Comparison of ENCODE assay signal across 15 cellular contexts in genomic region chr5:133066045-133066444, GRCh38. TPM values are rescaled to one million over a fixed set of nuclear protein-coding genes. Genes with fewer than 3 reads are reported as not detected.
DNase-seq lines count a peak whose midpoint lies in the region; ATAC-seq and TF ChIP-seq lines count a peak whose summit lies in the region.
"Had no signal": no experiment of that assay in that cellular context is flagged by ENCODE, and none has a peak within 500 bp of the region (broad histone marks: within the 10 kb centered on the region; RNA-seq: fewer than 3 reads in every experiment).

No MANE protein-coding gene starts in this region.

- H3K79me2 ChIP-seq in GM23248 (ENCODE audit: insufficient read depth) = peaks cover 100% of the 10 kb centered on the region

- no peak overlapping the region for H3K4me3 Mint-ChIP-seq in WTC11
- H3K4me3 Mint-ChIP-seq in memory B cell = no peak overlapping the region
- H3K4me3 Mint-ChIP-seq: H9 had no signal

- H3K9ac ChIP-seq in GM23248 = no peak overlapping the region

- CTCF ChIA-PET in WTC11 (lab: Charles Lee) = no interaction called here

- H3K4me1 ChIP-seq in cardiac muscle cell (ENCODE audit: low read depth) = peaks cover 27% of the 10 kb centered on the region
- peaks cover 13% of the 10 kb centered on the region for H3K4me1 ChIP-seq in testis
- H3K4me1 ChIP-seq in GM23248 (ENCODE audit: insufficient read depth) = no peaks in the 10 kb centered on the region

- H3K27ac Mint-ChIP-seq in WTC11 = peak overlapping the region; percentile 42; the same call in 1 of the 2 replicates
- peak overlapping the region; percentile 17 for H3K27ac Mint-ChIP-seq in memory B cell
- H3K27ac Mint-ChIP-seq: H9 had no signal

- no peaks in the 10 kb centered on the region for H3K9me2 ChIP-seq in GM23248 (ENCODE audit: insufficient read depth)

- H4K20me1 ChIP-seq in GM23248 (ENCODE audit: insufficient read depth) = peaks cover 15% of the 10 kb centered on the region; the same call in 1 of the 2 replicates

- H3K9me3 ChIP-seq in cardiac muscle cell (ENCODE audit: low read depth) = no peaks in the 10 kb centered on the region
- no peaks in the 10 kb centered on the region for H3K9me3 ChIP-seq in testis
- no peaks in the 10 kb centered on the region for H3K9me3 ChIP-seq in GM23248 (ENCODE audit: low read depth)

- H3K4me3 ChIP-seq in cardiac muscle cell (no peak overlapping the region), testis (no peak overlapping the region), GM23248 (no peak overlapping the region)

- H3K36me3 Mint-ChIP-seq in WTC11 (peaks cover 64% of the 10 kb centered on the region), memory B cell (peaks cover 34% of the 10 kb centered on the region)

- ATAC-seq in left cardiac atrium (no peak), WTC11 (no peak), memory B cell (ENCODE audit: low read depth) (no peak), HG03175 (IDR thresholded peaks at IDR 0.05; ENCODE audit: unreplicated experiment) (no peak)

- intact Hi-C loops in left cardiac atrium (cut with DNase I) = no loop called here
- intact Hi-C loops in testis (cut with DNase I; ENCODE audit: low total_unique reads) = no loop called here

- no peaks in the 10 kb centered on the region for H3K27me3 Mint-ChIP-seq in WTC11 (ENCODE audit: low read depth)
- H3K27me3 Mint-ChIP-seq in memory B cell = no peaks in the 10 kb centered on the region

- H3K36me3 ChIP-seq in cardiac muscle cell (peaks cover 29% of the 10 kb centered on the region), testis (ENCODE audit: low read depth, missing control alignments) (no peaks in the 10 kb centered on the region), GM23248 (ENCODE audit: low read depth) (peaks cover 27% of the 10 kb centered on the region; the same call in 1 of the 2 replicates)

- no peak overlapping the region for H3K4me2 ChIP-seq in GM23248 (ENCODE audit: unreplicated experiment)

- TF ChIP-seq CTCF in cardiac muscle cell (IDR thresholded peaks at IDR 0.05; ENCODE audit: low read depth, low read length) (no peak), WTC11 (IDR thresholded peaks at IDR 0.05) (no peak), testis (IDR thresholded peaks at IDR 0.05) (no peak)

- in situ Hi-C loops in GM23248 (cut with MboI) = no loop called here

- H3K9me3 Mint-ChIP-seq in WTC11 (no peaks in the 10 kb centered on the region), memory B cell (peaks cover 2% of the 10 kb centered on the region)
- H3K9me3 Mint-ChIP-seq: H9 had no signal

- H3K27me3 ChIP-seq in cardiac muscle cell = no peaks in the 10 kb centered on the region
- no peaks in the 10 kb centered on the region for H3K27me3 ChIP-seq in testis
- no peaks in the 10 kb centered on the region for H3K27me3 ChIP-seq in GM23248 (replicated peaks; ENCODE audit: insufficient read depth)

- H3K27ac ChIP-seq in cardiac muscle cell (peak overlapping the region; percentile 86), testis (peak overlapping the region; percentile 53 to 62), GM23248 (no peak overlapping the region)
- H3K27ac ChIP-seq: C4-2B, RWPE1 had no signal

- WGBS in testis, 2 donors = 47 to 57% methylated on average over 2 of the region's 2 CpGs
- 95 to 98% methylated on average over 2 of the region's 2 CpGs for WGBS in GM23248 (ENCODE audit: low coverage in 1 of 2, low lambda C conversion rate in 2 of 2, missing lambda C conversion rate in 2 of 2), 2 experiments

- no peak for DNase-seq in cardiac muscle cell (ENCODE audit: low read depth in 1 of 2, low spot score in 1 of 2)
- DNase-seq in left cardiac atrium = no peak
- DNase-seq in WTC11 (ENCODE audit: low spot score) = no peak
- DNase-seq in memory B cell (ENCODE audit: low spot score in 2 of 2) = no peak
- peak; percentile 77 for DNase-seq in testis
- no peak for DNase-seq in GM23248
- no peak for DNase-seq in NCI-H2196 treated with DMSO at 0.1 percent for 48 hours (lab: John Stamatoyannopoulos, UW; ENCODE audit: unreplicated experiment)
- DNase-seq: COR-L47, H9, IMR-90, NCI-H187, NCI-H526 treated with DMSO at 0.1 percent for 48 hours had no signal

- no peak overlapping the region for H2AFZ ChIP-seq in GM23248

- no peaks in the 10 kb centered on the region for H3F3A ChIP-seq in GM23248 (ENCODE audit: insufficient read depth)

- no peak for TF ChIP-seq POLR2A in testis (IDR thresholded peaks at IDR 0.05)

- POLR2A ChIA-PET in WTC11 (lab: Charles Lee) = no interaction called here

- H3K4me1 Mint-ChIP-seq in WTC11 (peaks cover 26% of the 10 kb centered on the region), memory B cell (peaks cover 19% of the 10 kb centered on the region)

TF ChIP-seq in WTC11, 78 proteins besides CTCF, POLR2A, EP300 and RAD21:
- TF ChIP-seq GABPB1 (CRISPR knock-in tag; IDR thresholded peaks at IDR 0.05) = no peak

RNA-seq across cellular contexts. Expression of gene HSPA4, which starts 14.2 kb away (rescaled TPM):
- total RNA-seq in cardiac muscle cell (79.7 and 84.7 TPM in 2 replicates), left cardiac atrium (10 to 100 TPM; 68.0 to 79.9 TPM), WTC11 (2021) (316 to 363 TPM (median 335 TPM) in 3 replicates), testis (100 to 1,000 TPM; 107 to 108 TPM)
- polyA plus RNA-seq in cardiac muscle cell (57.1 and 75.1 TPM in 2 replicates), testis (ENCODE audit: insufficient read depth, low read depth, low replicate concordance) (143 TPM), GM23248 (2016; fragmentation: Nextera tagmentation; extraction: Ambion mirVana) (105 and 111 TPM in 2 replicates)
- 101 and 123 TPM in 2 replicates for total RNA-seq in GM23248 (2014; rRNA removed; shearing (Covaris generic))

RNA-seq across cellular contexts. Expression of gene ZCCHC10, which starts 39.7 kb away (rescaled TPM):
- total RNA-seq in cardiac muscle cell = 7.8 and 14.8 TPM in 2 replicates
- polyA plus RNA-seq in cardiac muscle cell = 34.8 and 37.9 TPM in 2 replicates
- total RNA-seq in left cardiac atrium = 10 to 100 TPM; 14.9 to 19.2 TPM
- 22.9 to 24.2 TPM (median 24.2 TPM) in 3 replicates for total RNA-seq in WTC11 (2021)
- 10 to 100 TPM; 29.1 to 35.7 TPM for total RNA-seq in testis
- polyA plus RNA-seq in testis (ENCODE audit: insufficient read depth, low read depth, low replicate concordance) = 45.4 TPM
- total RNA-seq in GM23248 (2014; rRNA removed; shearing (Covaris generic)) = 9.5 and 13.0 TPM in 2 replicates
- polyA plus RNA-seq in GM23248 (2016; fragmentation: Nextera tagmentation; extraction: Ambion mirVana) = 22.6 and 23.1 TPM in 2 replicates
